Comparison of ENCODE assay signal across 8 cellular contexts in genomic region chr19:58362272-58362994, GRCh38. TPM values are rescaled to one million over a fixed set of nuclear protein-coding genes. Genes with fewer than 3 reads are reported as not detected.
DNase-seq lines count a peak whose midpoint lies in the region; ATAC-seq and TF ChIP-seq lines count a peak whose summit lies in the region.

Gene ZNF497, minus strand, starts transcription at chr19:58362751. Its CDS starts 5,116 bp downstream, at chr19:58357635.

- TF ChIP-seq RAD21 in Ishikawa (IDR thresholded peaks at IDR 0.05; ENCODE audit: low read depth) = no peak

- H3K4me3 ChIP-seq in muscle layer of colon (ENCODE audit: low read depth in 1 of 2, low read length in 2 of 2) = peak within 1 kb of the TSS; percentile 83 to 99

- TF ChIP-seq EP300 in Ishikawa (IDR thresholded peaks at IDR 0.05; ENCODE audit: borderline replicate concordance) = no peak

- H3K36me3 ChIP-seq in muscle layer of colon (ENCODE audit: insufficient read depth, low read length) = no peaks in the 10 kb centered on the region

- no peaks in the 10 kb centered on the region for H3K4me1 ChIP-seq in muscle layer of colon (ENCODE audit: insufficient read depth, low read length)

- DNase-seq in DMS153 treated with DMSO at 0.1 percent for 48 hours (lab: John Stamatoyannopoulos, UW; ENCODE audit: unreplicated experiment) (peak; percentile 87), OCI-M2 (lab: John Stamatoyannopoulos, UW; ENCODE audit: unreplicated experiment) (peak; percentile 95)
- DNase-seq in activated T-cell treated with anti-CD3 and anti-CD28 coated beads, Interleukin-2, amount 50 U/mL, for 1 hour = peak; percentile 96
- peak; percentile 90 to 96 for DNase-seq in stimulated activated CD8-positive, alpha-beta memory T cell treated with anti-CD3 and anti-CD28 coated beads, Interleukin-7, amount 100 ng/mL, for 1 hour (ENCODE audit: low read depth in 2 of 2)

- peak within 1 kb of the TSS; percentile 96 for H3K9ac ChIP-seq in muscle layer of colon (ENCODE audit: low read length)

- peak within 1 kb of the TSS; percentile 59 for H3K27ac ChIP-seq in muscle layer of colon (ENCODE audit: low read depth, low read length)

- no peaks in the 10 kb centered on the region for H3K9me3 ChIP-seq in muscle layer of colon (ENCODE audit: low read length)

- peak; percentile 83 for ATAC-seq in GM21619 (IDR thresholded peaks at IDR 0.05; ENCODE audit: unreplicated experiment)
- ATAC-seq in esophagus mucosa = peak; percentile 96

- H3K27me3 ChIP-seq in muscle layer of colon (ENCODE audit: control insufficient read depth in 1 of 2, insufficient read depth in 2 of 2, low read length in 2 of 2) = peaks cover 0 to 18% of the 10 kb centered on the region in 2 donors

TF ChIP-seq in Ishikawa, 13 proteins besides CTCF, POLR2A, EP300 and RAD21:
- TF ChIP-seq TEAD4 (IDR thresholded peaks at IDR 0.05) = 0 out of 2 replicates have a peak, but pooled peaks have one; percentile 23
- no peak; the same call in 1 of the 2 replicates for TF ChIP-seq EGR1 (IDR thresholded peaks at IDR 0.05)
- peak; percentile 66 for TF ChIP-seq FOXM1 (IDR thresholded peaks at IDR 0.05; ENCODE audit: borderline replicate concordance, low read depth)
- TF ChIP-seq NFIC (IDR thresholded peaks at IDR 0.05) = no peak
- peak; percentile 90 for TF ChIP-seq TAF1 (IDR thresholded peaks at IDR 0.05; ENCODE audit: low read depth)
- peak; percentile 51; the same call in 1 of the 2 replicates for TF ChIP-seq TCF12 (IDR thresholded peaks at IDR 0.05; ENCODE audit: low read depth)
- no peak for TF ChIP-seq CEBPB (IDR thresholded peaks at IDR 0.05)
- TF ChIP-seq CREB1 (IDR thresholded peaks at IDR 0.05; ENCODE audit: low read depth) = no peak
- TF ChIP-seq, protein P1, sequence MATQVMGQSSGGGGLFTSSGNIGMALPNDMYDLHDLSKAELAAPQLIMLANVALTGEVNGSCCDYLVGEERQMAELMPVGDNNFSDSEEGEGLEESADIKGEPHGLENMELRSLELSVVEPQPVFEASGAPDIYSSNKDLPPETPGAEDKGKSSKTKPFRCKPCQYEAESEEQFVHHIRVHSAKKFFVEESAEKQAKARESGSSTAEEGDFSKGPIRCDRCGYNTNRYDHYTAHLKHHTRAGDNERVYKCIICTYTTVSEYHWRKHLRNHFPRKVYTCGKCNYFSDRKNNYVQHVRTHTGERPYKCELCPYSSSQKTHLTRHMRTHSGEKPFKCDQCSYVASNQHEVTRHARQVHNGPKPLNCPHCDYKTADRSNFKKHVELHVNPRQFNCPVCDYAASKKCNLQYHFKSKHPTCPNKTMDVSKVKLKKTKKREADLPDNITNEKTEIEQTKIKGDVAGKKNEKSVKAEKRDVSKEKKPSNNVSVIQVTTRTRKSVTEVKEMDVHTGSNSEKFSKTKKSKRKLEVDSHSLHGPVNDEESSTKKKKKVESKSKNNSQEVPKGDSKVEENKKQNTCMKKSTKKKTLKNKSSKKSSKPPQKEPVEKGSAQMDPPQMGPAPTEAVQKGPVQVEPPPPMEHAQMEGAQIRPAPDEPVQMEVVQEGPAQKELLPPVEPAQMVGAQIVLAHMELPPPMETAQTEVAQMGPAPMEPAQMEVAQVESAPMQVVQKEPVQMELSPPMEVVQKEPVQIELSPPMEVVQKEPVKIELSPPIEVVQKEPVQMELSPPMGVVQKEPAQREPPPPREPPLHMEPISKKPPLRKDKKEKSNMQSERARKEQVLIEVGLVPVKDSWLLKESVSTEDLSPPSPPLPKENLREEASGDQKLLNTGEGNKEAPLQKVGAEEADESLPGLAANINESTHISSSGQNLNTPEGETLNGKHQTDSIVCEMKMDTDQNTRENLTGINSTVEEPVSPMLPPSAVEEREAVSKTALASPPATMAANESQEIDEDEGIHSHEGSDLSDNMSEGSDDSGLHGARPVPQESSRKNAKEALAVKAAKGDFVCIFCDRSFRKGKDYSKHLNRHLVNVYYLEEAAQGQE (IDR thresholded peaks at IDR 0.05; ENCODE audit: low read depth) = no peak
- no peak for TF ChIP-seq ZBTB7A (IDR thresholded peaks at IDR 0.05; ENCODE audit: low read depth)
- peak; percentile 86 for TF ChIP-seq YY1 (IDR thresholded peaks at IDR 0.05; ENCODE audit: low read depth)
- TF ChIP-seq, protein P2, sequence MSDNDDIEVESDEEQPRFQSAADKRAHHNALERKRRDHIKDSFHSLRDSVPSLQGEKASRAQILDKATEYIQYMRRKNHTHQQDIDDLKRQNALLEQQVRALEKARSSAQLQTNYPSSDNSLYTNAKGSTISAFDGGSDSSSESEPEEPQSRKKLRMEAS (IDR thresholded peaks at IDR 0.05) = peak; percentile 75
- no peak for TF ChIP-seq USF1 (IDR thresholded peaks at IDR 0.05)

RNA-seq across cellular contexts. Expression of gene ZNF497, which starts in this region (rescaled TPM):
- 1.1 TPM for total RNA-seq in esophagus mucosa

Comparison
In these comparisons a context has a peak if more than half of its experiments do, and no peak if none do; other contexts are left out.
1. Peak in every context shown above with its lines: DNase-seq, ATAC-seq, H3K4me3 ChIP-seq and H3K27ac ChIP-seq.